In the genomic region with DNA sequence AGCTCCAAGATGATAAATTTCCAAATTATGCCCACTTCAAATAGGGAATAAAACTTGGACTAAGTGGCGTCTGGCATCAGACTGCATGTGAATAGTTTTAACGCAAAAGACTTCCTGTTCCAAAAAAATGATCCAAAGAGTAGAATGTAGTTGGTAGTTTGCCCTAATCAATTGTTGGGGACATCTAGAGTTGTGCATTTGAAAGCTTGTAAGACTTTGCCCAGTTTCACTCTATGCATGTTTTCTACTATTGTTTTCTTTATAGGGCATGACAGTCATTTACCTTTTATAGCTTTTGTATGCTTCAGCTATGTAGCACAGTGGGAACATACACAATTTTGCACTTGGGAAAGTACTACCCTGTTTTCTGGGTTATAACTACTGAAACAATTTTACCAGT, we compare ENCODE assay signal across 22 cellular contexts.
"Had no signal": no experiment of that assay in that cellular context is flagged by ENCODE, and none has a peak within 500 bp of the region (broad histone marks: within the 10 kb centered on the region; RNA-seq: fewer than 3 reads in every experiment).

No MANE protein-coding gene starts in this region.

- DNase-seq: activated CD4-positive, alpha-beta memory T cell treated with anti-CD3 and anti-CD28 coated beads, Interleukin-2, amount 10 ng/mL, durations not matched to agents 7 days and 5 days; activated CD4-positive, alpha-beta T cell treated with anti-CD3 and anti-CD28 coated beads for 1 hour; activated CD4-positive, alpha-beta T cell treated with anti-CD3 and anti-CD28 coated beads for 4 hours; activated CD4-positive, alpha-beta T cell treated with anti-CD3 and anti-CD28 coated beads, Interleukin-2, amount 10 ng/mL, durations not matched to agents 7 days and 5 days; activated CD4-positive, alpha-beta T cell treated with anti-CD3 and anti-CD28 coated beads, Interleukin-2, amount 50 U/mL, for 4 hours; activated effector memory CD4-positive, alpha-beta T cell treated with Interleukin-2 at 50 U/mL for 16 hours; activated gamma-delta T cell treated with Interleukin-2 at 50 U/mL for 16 hours; activated naive CD4-positive, alpha-beta T cell treated with anti-CD3 and anti-CD28 coated beads, Interleukin-2, amount 50 U/mL, for 16 hours; activated naive CD4-positive, alpha-beta T cell treated with Interleukin-2 at 50 U/mL for 16 hours; activated T-cell treated with anti-CD3 and anti-CD28 coated beads, Interleukin-2, amount 50 U/mL, for 4 hours; amniotic stem cell; anterior cingulate cortex; brain microvascular endothelial cell; effector CD4-positive, alpha-beta T cell; effector memory CD8-positive, alpha-beta T cell; foreskin keratinocyte; gastrocnemius medialis; T-helper 2 cell had no signal

- H3K27me3 Mint-ChIP-seq: activated CD4-positive, alpha-beta memory T cell treated with anti-CD3 and anti-CD28 coated beads, Interleukin-2, amount 10 ng/mL, durations not matched to agents 7 days and 5 days; activated CD4-positive, alpha-beta T cell treated with anti-CD3 and anti-CD28 coated beads, Interleukin-2, amount 10 ng/mL, durations not matched to agents 7 days and 5 days; activated naive CD8-positive, alpha-beta T cell; activated T-helper 17 cell treated with anti-CD3 and anti-CD28 coated beads, Interleukin-2, amount 50 U/mL, for 72 hours; central memory CD8-positive, alpha-beta T cell; dendritic cell treated with granulocyte-macrophage colony-stimulating factor and Interleukin-4, amounts not matched to agents 40 ng/mL and 50 ng/mL, for 4 days; effector memory CD8-positive, alpha-beta T cell had no signal

- H3K9me3 Mint-ChIP-seq: activated CD4-positive, alpha-beta memory T cell treated with anti-CD3 and anti-CD28 coated beads, Interleukin-2, amount 10 ng/mL, durations not matched to agents 7 days and 5 days; activated T-cell treated with anti-CD3 and anti-CD28 coated beads, Interleukin-2, amount 50 U/mL, for 4 hours; activated T-helper 17 cell treated with anti-CD3 and anti-CD28 coated beads, Interleukin-2, amount 50 U/mL, for 72 hours; central memory CD8-positive, alpha-beta T cell; dendritic cell treated with granulocyte-macrophage colony-stimulating factor and Interleukin-4, amounts not matched to agents 40 ng/mL and 50 ng/mL, for 4 days; effector memory CD8-positive, alpha-beta T cell had no signal

- ATAC-seq: activated T-cell treated with anti-CD3 and anti-CD28 coated beads, Interleukin-2, amount 50 U/mL, for 4 hours; activated T-helper 17 cell treated with anti-CD3 and anti-CD28 coated beads, Interleukin-2, amount 50 U/mL, for 72 hours; effector memory CD8-positive, alpha-beta T cell; foreskin keratinocyte; gastrocnemius medialis had no signal

- H3K4me3 Mint-ChIP-seq: activated CD4-positive, alpha-beta memory T cell treated with anti-CD3 and anti-CD28 coated beads, Interleukin-2, amount 10 ng/mL, durations not matched to agents 7 days and 5 days; activated CD4-positive, alpha-beta T cell treated with anti-CD3 and anti-CD28 coated beads, Interleukin-2, amount 10 ng/mL, durations not matched to agents 7 days and 5 days; activated naive CD8-positive, alpha-beta T cell; activated T-cell treated with anti-CD3 and anti-CD28 coated beads, Interleukin-2, amount 50 U/mL, for 4 hours; activated T-helper 17 cell treated with anti-CD3 and anti-CD28 coated beads, Interleukin-2, amount 50 U/mL, for 72 hours; central memory CD8-positive, alpha-beta T cell; dendritic cell treated with granulocyte-macrophage colony-stimulating factor and Interleukin-4, amounts not matched to agents 40 ng/mL and 50 ng/mL, for 4 days; effector memory CD8-positive, alpha-beta T cell had no signal

- H3K4me1 Mint-ChIP-seq: activated CD4-positive, alpha-beta memory T cell treated with anti-CD3 and anti-CD28 coated beads, Interleukin-2, amount 10 ng/mL, durations not matched to agents 7 days and 5 days; activated CD4-positive, alpha-beta T cell treated with anti-CD3 and anti-CD28 coated beads, Interleukin-2, amount 10 ng/mL, durations not matched to agents 7 days and 5 days; central memory CD8-positive, alpha-beta T cell had no signal

- H3K27ac Mint-ChIP-seq: activated CD4-positive, alpha-beta memory T cell treated with anti-CD3 and anti-CD28 coated beads, Interleukin-2, amount 10 ng/mL, durations not matched to agents 7 days and 5 days; activated CD4-positive, alpha-beta T cell treated with anti-CD3 and anti-CD28 coated beads, Interleukin-2, amount 10 ng/mL, durations not matched to agents 7 days and 5 days; activated naive CD8-positive, alpha-beta T cell; activated T-helper 17 cell treated with anti-CD3 and anti-CD28 coated beads, Interleukin-2, amount 50 U/mL, for 72 hours; dendritic cell treated with granulocyte-macrophage colony-stimulating factor and Interleukin-4, amounts not matched to agents 40 ng/mL and 50 ng/mL, for 4 days; effector memory CD8-positive, alpha-beta T cell had no signal
